In the genomic region with DNA sequence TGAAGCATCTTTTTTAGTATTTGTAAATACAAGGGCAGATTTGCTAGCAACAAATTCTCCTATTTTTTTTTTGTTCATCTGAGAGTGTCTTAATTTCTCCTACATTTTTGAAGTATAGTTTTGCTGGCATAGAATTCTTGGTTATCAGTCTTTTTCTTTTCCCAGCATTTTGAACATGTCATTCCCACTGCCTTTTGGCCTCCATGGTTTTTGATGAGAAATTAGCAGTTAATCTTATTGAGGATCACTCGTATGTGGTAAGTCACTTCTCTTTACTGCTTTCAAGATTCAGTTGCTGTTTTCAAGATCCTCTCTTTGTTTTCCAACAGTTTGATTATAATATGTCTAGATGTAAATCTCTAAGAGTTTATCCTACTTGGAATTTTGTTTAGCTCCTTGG, we compare ENCODE assay signal across 21 cellular contexts. TPM values are rescaled to one million over a fixed set of nuclear protein-coding genes. Genes with fewer than 3 reads are reported as not detected.
DNase-seq lines count a peak whose midpoint lies in the region; ATAC-seq, FAIRE-seq and TF ChIP-seq lines count a peak whose summit lies in the region.
"Had no signal": no experiment of that assay in that cellular context is flagged by ENCODE, and none has a peak within 500 bp of the region (broad histone marks: within the 10 kb centered on the region; RNA-seq: fewer than 3 reads in every experiment).

No MANE protein-coding gene starts in this region.

- FAIRE-seq in HepG2 (lab: Jason Lieb, UNC) (no peak), H1 (lab: Jason Lieb, UNC) (no peak)
- FAIRE-seq: D721Med, GM12891, GM18507, H54 had no signal

- H3K36me3 ChIP-seq in HepG2 (replicated peaks in 1 of 2; ENCODE audit: control insufficient read depth in 1 of 2, insufficient read depth in 2 of 2, low read length in 2 of 2) (no peaks in the 10 kb centered on the region), right lobe of liver (no peaks in the 10 kb centered on the region), HEK293 (ENCODE audit: control insufficient read depth in 2 of 2, insufficient read depth in 1 of 2, low read length in 2 of 2) (no peaks in the 10 kb centered on the region), H1 (ENCODE audit: control insufficient read depth in 2 of 4, insufficient read depth in 4 of 4, low read length in 3 of 4) (no peaks in the 10 kb centered on the region), WERI-Rb-1 (no peaks in the 10 kb centered on the region)
- H3K36me3 ChIP-seq: BLaER1, HAP-1 had no signal

- CTCF ChIA-PET in HepG2 (lab: Yijun Ruan, JAX; ENCODE audit: low intra/inter-chr PET ratio, low total read pairs) (no interaction called here), HEK293 (lab: Yijun Ruan, JAX) (interaction anchor here (0.6 to 1.0 kb wide), 3 partner anchors 20 to 94 kb away, joined by 3 to 4 read pairs (median 4); a partner anchor contains a TSS), H1 (lab: Charles Lee; ENCODE audit: partially characterized antibody) (interaction anchor here (0.8 to 4.7 kb wide), 2 partner anchors 16 to 56 kb away, joined by 3 to 19 read pairs; no protein-coding TSS in a partner anchor)

- H3K23ac ChIP-seq in H1 (ENCODE audit: insufficient read length), result no peak overlapping the region

- H2BK20ac ChIP-seq in H1 (ENCODE audit: low read length), result no peak overlapping the region

- H3K9me3 ChIP-seq in HepG2 (ENCODE audit: low read length) (peaks cover 9% of the 10 kb centered on the region), right lobe of liver (no peaks in the 10 kb centered on the region), HEK293 (ENCODE audit: control insufficient read depth, insufficient read depth, low read depth, low read length) (no peaks in the 10 kb centered on the region), H1 (ENCODE audit: insufficient read depth in 2 of 2, low read depth in 1 of 2, low read length in 1 of 2) (peaks cover 0 to 9% of the 10 kb centered on the region in 2 experiments; a peak in 2 of 4 replicates), WERI-Rb-1 (ENCODE audit: severe bottlenecking) (peaks cover 7% of the 10 kb centered on the region)

- TF ChIP-seq RAD21 in HepG2 (CRISPR knock-in tag; IDR thresholded peaks at IDR 0.05) (no peak), H1 (IDR thresholded peaks at IDR 0.05 in 1 of 2, conservative IDR thresholded peaks at IDR 0.05 in 1 of 2; ENCODE audit: low read depth in 2 of 2, low read length in 2 of 2) (no peak)

- no peak overlapping the region for H3K27ac ChIP-seq in HepG2 (ENCODE audit: extremely low read length, insufficient read depth, low read length)
- H3K27ac ChIP-seq in right lobe of liver, result no peak overlapping the region
- no peak overlapping the region for H3K27ac ChIP-seq in HEK293 (ENCODE audit: extremely low read depth, low read depth, low read length)
- H3K27ac ChIP-seq in H1 (ENCODE audit: low read depth, low read length), result no peak overlapping the region
- H3K27ac ChIP-seq in WERI-Rb-1, result no peak overlapping the region
- H3K27ac ChIP-seq: BLaER1 had no signal

- H3K4me2 ChIP-seq in HepG2 (ENCODE audit: low read depth, low read length) (no peak overlapping the region), H1 (ENCODE audit: insufficient read depth in 1 of 2, low read depth in 2 of 2, low read length in 2 of 2) (no peak overlapping the region)
- H3K4me2 ChIP-seq: BLaER1, GM23338 had no signal

- H3K14ac ChIP-seq in H1 (ENCODE audit: insufficient read length), result no peak overlapping the region

- POLR2A ChIA-PET in HepG2 (lab: Yijun Ruan, JAX), result no interaction called here
- POLR2A ChIA-PET in HEK293 (lab: Yijun Ruan, JAX), result no interaction called here
- POLR2A ChIA-PET in H1 (lab: Charles Lee; ENCODE audit: partially characterized antibody), result no interaction called here

- ATAC-seq in HepG2 (no peak), right lobe of liver (no peak)
- ATAC-seq: GM23338 had no signal

- H3K79me1 ChIP-seq in H1 (ENCODE audit: low read depth, low read length), result no peaks in the 10 kb centered on the region

- in situ Hi-C loops in HepG2 (cut with HindIII; ENCODE audit: extremely low pct_ligation_motif_present, low pct_unique_long_range_greater_than_20kb), result no loop called here

- no peak overlapping the region for H3K18ac ChIP-seq in H1 (ENCODE audit: extremely low read depth, low read length)

- H3K27me3 ChIP-seq in HepG2 (ENCODE audit: control insufficient read depth in 1 of 2, insufficient read depth in 2 of 2, low read length in 2 of 2), result no peaks in the 10 kb centered on the region
- H3K27me3 ChIP-seq in right lobe of liver, result no peaks in the 10 kb centered on the region
- H3K27me3 ChIP-seq in H1 (replicated peaks in 1 of 4; ENCODE audit: control insufficient read depth in 3 of 4, extremely low read depth in 1 of 4, insufficient read depth in 3 of 4, low read length in 3 of 4), result no peaks in the 10 kb centered on the region
- no peaks in the 10 kb centered on the region for H3K27me3 ChIP-seq in WERI-Rb-1 (ENCODE audit: insufficient read depth, low read depth, severe bottlenecking)
- H3K27me3 ChIP-seq: BLaER1 had no signal

- BruUV-seq in HepG2 (replicated peaks; lab: Mats Ljungman, UMichigan), result no TSS peak

- no peak overlapping the region for H4K5ac ChIP-seq in H1 (ENCODE audit: insufficient read length, low read depth, low read length)

- intact Hi-C loops in HepG2 (cut with micrococcal nuclease; ENCODE audit: unreplicated experiment) (no loop called here), right lobe of liver (cut with DNase I) (no loop called here)

- no peaks in the 10 kb centered on the region for H4K20me1 ChIP-seq in HepG2 (ENCODE audit: insufficient read depth, low read length)
- no peaks in the 10 kb centered on the region for H4K20me1 ChIP-seq in H1 (replicated peaks in 1 of 2; ENCODE audit: control insufficient read depth in 1 of 2, insufficient read depth in 2 of 2, low read length in 2 of 2)
- H4K20me1 ChIP-seq: BLaER1 had no signal

- H4K8ac ChIP-seq in H1 (ENCODE audit: extremely low read depth, insufficient read depth, low read length), result no peak overlapping the region

- TF ChIP-seq POLR2A in HepG2 (IDR thresholded peaks at IDR 0.05; ENCODE audit: insufficient read depth in 1 of 2, low read depth in 2 of 2, low read length in 2 of 2), result no peak
- TF ChIP-seq POLR2A in right lobe of liver (IDR thresholded peaks at IDR 0.05), result no peak
- no peak for TF ChIP-seq POLR2A in H1 (IDR thresholded peaks at IDR 0.05; ENCODE audit: control extremely low read depth in 1 of 2, low read depth in 2 of 2, low read length in 2 of 2)

- peaks cover 34% of the 10 kb centered on the region for H3K4me1 ChIP-seq in HepG2 (ENCODE audit: insufficient read depth, low read length)
- H3K4me1 ChIP-seq in right lobe of liver, result no peaks in the 10 kb centered on the region
- H3K4me1 ChIP-seq in HEK293 (ENCODE audit: control insufficient read depth, insufficient read depth, low read length), result no peaks in the 10 kb centered on the region
- peaks cover 5 to 20% (median 15%) of the 10 kb centered on the region in 4 experiments; a peak in 6 of 7 replicates for H3K4me1 ChIP-seq in H1 (replicated peaks in 1 of 4; ENCODE audit: control insufficient read depth in 3 of 4, insufficient read depth in 4 of 4, low read length in 3 of 4)
- H3K4me1 ChIP-seq: HAP-1 had no signal

- H3K9ac ChIP-seq in HepG2 (ENCODE audit: insufficient read depth, low read depth, low read length) (no peak overlapping the region), H1 (replicated peaks in 1 of 4; ENCODE audit: extremely low read depth in 1 of 4, low read depth in 3 of 4, low read length in 3 of 4) (no peak overlapping the region)
- H3K9ac ChIP-seq: BLaER1 had no signal

- DNase-seq in HepG2 (ENCODE audit: low spot score) (no peak), right lobe of liver (no peak), OCI-M1 (lab: John Stamatoyannopoulos, UW) (peak; percentile 3), H1 (ENCODE audit: low read depth in 1 of 2, low spot score in 2 of 2) (no peak), GF-D8 (lab: John Stamatoyannopoulos, UW) (no peak), GM19240 (ENCODE audit: insufficient read length, low spot score) (no peak), WERI-Rb-1 (no peak)
- DNase-seq: CD4-positive, alpha-beta T cell; CD8-positive, alpha-beta memory T cell; DMS 273 treated with DMSO at 0.1 percent for 48 hours; DMS79; EL; GDM1 had no signal

- H2BK15ac ChIP-seq in H1 (ENCODE audit: low read length), result no peak overlapping the region

- H3K4me3 ChIP-seq in HepG2 (replicated peaks in 1 of 3; ENCODE audit: insufficient read depth in 1 of 3, low read depth in 2 of 3, low read length in 3 of 3), result no peak overlapping the region
- H3K4me3 ChIP-seq in right lobe of liver, result no peak overlapping the region
- no peak overlapping the region for H3K4me3 ChIP-seq in HEK293 (ENCODE audit: low read depth, low read length)
- H3K4me3 ChIP-seq in H1 (ENCODE audit: extremely low read depth in 1 of 4, insufficient read depth in 2 of 4, low read depth in 3 of 4, low read length in 4 of 4), result no peak overlapping the region
- no peak overlapping the region for H3K4me3 ChIP-seq in WERI-Rb-1 (ENCODE audit: low read depth, low read length)
- H3K4me3 ChIP-seq: BLaER1, GM23338, HAP-1 had no signal

- H2AK5ac ChIP-seq in H1 (ENCODE audit: low read depth, low read length), result no peak overlapping the region

- H2BK5ac ChIP-seq in H1 (ENCODE audit: low read depth, low read length), result no peak overlapping the region

- no peak overlapping the region for H2BK12ac ChIP-seq in H1 (ENCODE audit: low read depth, low read length)

- H4K91ac ChIP-seq in H1 (replicated peaks; ENCODE audit: insufficient read length, low read length), result no peak overlapping the region

- H2AFZ ChIP-seq in HepG2 (ENCODE audit: low read length) (no peak overlapping the region), H1 (ENCODE audit: low read length) (no peak overlapping the region)
- H2AFZ ChIP-seq: GM23338 had no signal

- H3K4ac ChIP-seq in H1 (replicated peaks; ENCODE audit: insufficient read length, low read depth, low read length), result no peak overlapping the region

- 81% methylated on average over 1 of the region's 1 CpG for WGBS in HepG2 (ENCODE audit: low lambda C conversion rate)
- 86% methylated on average over 1 of the region's 1 CpG for WGBS in right lobe of liver (ENCODE audit: insufficient coverage, low coverage, low lambda C conversion rate, missing lambda C conversion rate)
- 91% methylated on average over 1 of the region's 1 CpG; no CpG with 5 or more reads in 1 of the 2 experiments for WGBS in H1 (ENCODE audit: extremely low coverage in 1 of 2, insufficient coverage in 1 of 2, insufficient read length in 1 of 2, insufficient replicate concordance in 2 of 2, low coverage in 1 of 2, low lambda C conversion rate in 2 of 2, missing lambda C conversion rate in 1 of 2), 2 experiments

- H2BK120ac ChIP-seq in H1 (replicated peaks; ENCODE audit: low read depth, low read length), result no peak overlapping the region

- H3K79me2 ChIP-seq in HepG2 (ENCODE audit: insufficient read depth, low read length) (no peaks in the 10 kb centered on the region), H1 (ENCODE audit: control insufficient read depth in 1 of 2, insufficient read depth in 2 of 2, low read length in 2 of 2) (no peaks in the 10 kb centered on the region)

- TF ChIP-seq EP300 in HepG2 (IDR thresholded peaks at IDR 0.05; ENCODE audit: low read depth in 2 of 2, low read length in 2 of 2) (no peak), HepG2 (CRISPR knock-in tag; IDR thresholded peaks at IDR 0.05; ENCODE audit: borderline replicate concordance) (no peak), H1 (IDR thresholded peaks at IDR 0.05; ENCODE audit: borderline replicate concordance in 1 of 2, low read depth in 2 of 2, low read length in 2 of 2) (no peak)

- H3K23me2 ChIP-seq in H1 (ENCODE audit: low read depth, low read length), result no peaks in the 10 kb centered on the region

- no peak overlapping the region for H3K56ac ChIP-seq in H1 (replicated peaks; ENCODE audit: insufficient read length, low read depth, low read length)

- TF ChIP-seq CTCF in HepG2 (CRISPR knock-in tag; IDR thresholded peaks at IDR 0.05), result no peak
- TF ChIP-seq CTCF in right lobe of liver (IDR thresholded peaks at IDR 0.05), result no peak
- TF ChIP-seq CTCF in HEK293 (tag by site-specific recombination; IDR thresholded peaks at IDR 0.05), result no peak
- TF ChIP-seq CTCF in H1 (IDR thresholded peaks at IDR 0.05; ENCODE audit: control extremely low read depth in 1 of 3, insufficient read depth in 1 of 3, low read depth in 1 of 3, low read length in 3 of 3), result no peak
- TF ChIP-seq CTCF in WERI-Rb-1 (IDR thresholded peaks at IDR 0.05; ENCODE audit: low read depth, low read length), result no peak

RNA-seq across cellular contexts. Expression of a gene that starts 16.9 kb away (rescaled TPM):
- total RNA-seq in HepG2 (2016; rRNA removed; fragmentation: Illumina TruSeq; extraction: Trizol) (45.7 and 109 TPM in 2 replicates), right lobe of liver (10 to 100 TPM; 20.3 to 45.4 (median 32.2) TPM)
- 31.6 and 37.7 TPM in 2 replicates for total RNA-seq in HepG2 (2016; cell fraction: cytosol; rRNA removed; fragmentation: Illumina TruSeq; extraction: Trizol; ENCODE audit: low read depth)
- total RNA-seq in HepG2 (2016; cell fraction: insoluble cytoplasmic fraction; rRNA removed; fragmentation: Illumina TruSeq; extraction: Trizol), result 40.9 and 111 TPM in 2 replicates
- total RNA-seq in HepG2 (2016; cell fraction: membrane; rRNA removed; fragmentation: Illumina TruSeq; extraction: Trizol), result 40.3 and 50.9 TPM in 2 replicates
- total RNA-seq in HepG2 (2016; cell fraction: nucleus; rRNA removed; fragmentation: Illumina TruSeq; extraction: Trizol), result 138 and 175 TPM in 2 replicates
- polyA plus RNA-seq in HepG2 (2011; rRNA removed) (87.2 and 87.6 TPM in 2 replicates), H1 (2011; rRNA removed) (13.2 and 16.6 TPM in 2 replicates)
- 33.2 and 46.3 TPM in 2 replicates for polyA plus RNA-seq in HepG2 (2011; cell fraction: cytosol; rRNA removed)
- polyA plus RNA-seq in HepG2 (2011; cell fraction: nucleus; rRNA removed), result 67.6 and 82.1 TPM in 2 replicates
- polyA plus RNA-seq in HepG2 (2012), result 91.6 and 103 TPM in 2 replicates
- polyA plus RNA-seq in HepG2 (2016; cell fraction: cytosol; fragmentation: Illumina TruSeq; extraction: Trizol; ENCODE audit: low read depth), result 12.2 and 15.7 TPM in 2 replicates
- 37.5 and 38.4 TPM in 2 replicates for polyA plus RNA-seq in HepG2 (2016; cell fraction: insoluble cytoplasmic fraction; fragmentation: Illumina TruSeq; extraction: Trizol; ENCODE audit: low read depth)
- 22.7 and 27.3 TPM in 2 replicates for polyA plus RNA-seq in HepG2 (2016; cell fraction: membrane; fragmentation: Illumina TruSeq; extraction: Trizol; ENCODE audit: low read depth)
- polyA plus RNA-seq in HepG2 (2016; cell fraction: nucleus; fragmentation: Illumina TruSeq; extraction: Trizol; ENCODE audit: insufficient read depth, low read depth), result 273 and 274 TPM in 2 replicates
- polyA minus RNA-seq in HepG2 (2011; rRNA and poly(A)+ RNA removed; ENCODE audit: low replicate concordance), result 41.3 and 47.7 TPM in 2 replicates
- 41.9 and 57.0 TPM in 2 replicates for polyA minus RNA-seq in HepG2 (2011; cell fraction: cytosol; rRNA and poly(A)+ RNA removed)
- 147 and 171 TPM in 2 replicates for polyA minus RNA-seq in HepG2 (2011; cell fraction: nucleus; rRNA and poly(A)+ RNA removed)
- 21.9 and 28.2 TPM in 2 replicates for total RNA-seq in H1 (2021; fragmentation: NEBNext Ultra II Directional; extraction: Animal tissue kit (Norgen Biotek cat#: 25700))
- polyA plus RNA-seq in H1 (2011; cell fraction: cytosol; rRNA removed), result 19.0 TPM
- 18.3 TPM for polyA plus RNA-seq in H1 (2011; cell fraction: nucleus; rRNA removed)
- polyA plus RNA-seq in H1 (2012, experiment 1 of 2), result 13.8 to 21.3 TPM (median 15.7 TPM) in 4 replicates
- 6.7 TPM for polyA plus RNA-seq in H1 (2012, experiment 2 of 2)
- 26.4 TPM for polyA plus RNA-seq in H1 (2013, experiment 1 of 2)
- 24.0 TPM for polyA plus RNA-seq in H1 (2013, experiment 2 of 2)
- polyA minus RNA-seq in H1 (2011; rRNA and poly(A)+ RNA removed), result 13.8 and 17.6 TPM in 2 replicates
- polyA minus RNA-seq in H1 (2011; cell fraction: cytosol; rRNA and poly(A)+ RNA removed), result 13.9 TPM
- 27.4 TPM for polyA minus RNA-seq in H1 (2011; cell fraction: nucleus; rRNA and poly(A)+ RNA removed)
